ENCODE assay signal across 15 cellular contexts in the genomic region with DNA sequence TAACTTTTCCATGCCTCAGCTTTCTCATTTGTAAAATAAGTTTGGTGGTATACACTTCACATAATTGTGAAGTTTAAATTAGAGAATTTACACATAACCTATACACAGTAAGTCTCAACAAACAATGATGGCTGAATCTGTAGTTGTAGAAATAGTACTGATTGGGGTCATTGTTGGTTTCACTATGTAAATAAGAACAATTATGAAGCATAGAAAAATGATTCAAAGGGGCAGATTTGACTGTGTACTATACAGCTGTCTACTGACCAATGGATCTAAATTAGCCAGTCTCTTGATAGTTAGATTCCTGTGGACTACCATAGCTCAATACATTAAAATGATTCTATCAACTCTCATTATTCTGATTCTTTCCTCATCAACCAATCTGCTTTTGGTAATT.
"Had no signal": no experiment of that assay in that cellular context is flagged by ENCODE, and none has a peak within 500 bp of the region (broad histone marks: within the 10 kb centered on the region; RNA-seq: fewer than 3 reads in every experiment).

No MANE protein-coding gene starts in this region.

- H3K27me3 ChIP-seq: ascending aorta, esophagus squamous epithelium, pancreas, testis had no signal

- H3K27ac ChIP-seq: ascending aorta, esophagus squamous epithelium, pancreas, skin epidermis, testis had no signal

- H3K4me3 ChIP-seq: ascending aorta, esophagus squamous epithelium, pancreas, skin epidermis, testis had no signal

- H3K9me3 ChIP-seq: ascending aorta, esophagus squamous epithelium, pancreas, testis had no signal

- FAIRE-seq: bronchial epithelial cell, endometrium, pancreas had no signal

- H3K4me1 ChIP-seq: ascending aorta, esophagus squamous epithelium, pancreas, testis had no signal

- H3K36me3 ChIP-seq: ascending aorta, esophagus squamous epithelium, pancreas had no signal

- ATAC-seq: activated CD8-positive, alpha-beta T cell treated with anti-CD3 and anti-CD28 coated beads for 36 hours; activated T-cell treated with anti-CD3 and anti-CD28 coated beads, Interleukin-2, amount 50 U/mL, for 72 hours; pancreas; stimulated activated naive CD8-positive, alpha-beta T cell treated with anti-CD3 and anti-CD28 coated beads, Interleukin-15, amount 100 ng/mL, for 72 hours had no signal

- DNase-seq: activated CD8-positive, alpha-beta memory T cell treated with anti-CD3 and anti-CD28 coated beads, Interleukin-2, amount 50 U/mL, for 4 hours; activated CD8-positive, alpha-beta T cell treated with anti-CD3 and anti-CD28 coated beads for 36 hours; activated naive CD4-positive, alpha-beta T cell; activated T-cell treated with anti-CD3 and anti-CD28 coated beads, Interleukin-2, amount 50 U/mL, for 72 hours; esophagus squamous epithelium; foreskin fibroblast; glutamatergic neuron; pancreas; stimulated activated CD4-positive, alpha-beta T cell treated with anti-CD3 and anti-CD28 coated beads, Interleukin-4, amount 100 ng/mL, for 4 hours; stimulated activated naive CD8-positive, alpha-beta T cell treated with anti-CD3 and anti-CD28 coated beads, Interleukin-15, amount 100 ng/mL, for 72 hours; testis had no signal
